ENCODE assay signal across 12 cellular contexts in the genomic region with DNA sequence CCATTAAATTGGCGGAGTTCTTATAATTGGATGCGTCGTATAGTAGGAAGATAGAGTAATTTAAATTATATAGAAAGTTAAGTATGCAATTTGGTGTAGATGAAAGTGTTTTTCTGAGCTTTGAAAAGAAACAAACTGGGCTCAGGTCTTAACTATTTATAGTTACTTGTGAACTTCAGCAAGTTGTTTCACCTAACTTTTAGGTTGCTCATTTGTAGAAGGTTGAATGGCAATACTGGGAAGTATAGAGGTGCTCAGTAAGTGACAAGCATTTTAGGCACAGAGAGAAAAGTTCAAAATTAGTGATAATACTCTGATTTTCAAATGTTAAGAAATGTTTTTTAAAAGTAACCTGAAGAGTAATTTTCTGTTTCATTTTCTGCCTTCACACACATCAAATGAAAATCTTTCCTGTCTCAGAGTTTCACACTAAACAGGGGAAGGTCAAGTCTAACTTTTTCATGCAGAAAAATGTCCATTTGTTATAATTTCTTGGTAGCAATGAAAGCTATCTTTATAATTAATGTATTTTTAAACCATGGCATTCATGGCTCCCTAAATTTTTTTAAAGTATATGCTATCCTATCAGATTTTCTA.
DNase-seq lines count a peak whose midpoint lies in the region; ATAC-seq and TF ChIP-seq lines count a peak whose summit lies in the region.
"Had no signal": no experiment of that assay in that cellular context is flagged by ENCODE, and none has a peak within 500 bp of the region (broad histone marks: within the 10 kb centered on the region; RNA-seq: fewer than 3 reads in every experiment).

No MANE protein-coding gene starts in this region.

- no peak overlapping the region for H3K9ac ChIP-seq in KMS-11

- H3K4me1 ChIP-seq in KMS-11 (ENCODE audit: low read depth, poor library complexity, severe bottlenecking), result peaks cover 15% of the 10 kb centered on the region
- H3K4me1 ChIP-seq: tibial nerve had no signal

- no peak overlapping the region for H3K27ac ChIP-seq in KMS-11
- H3K27ac ChIP-seq: tibial nerve had no signal

- no peaks in the 10 kb centered on the region for H3K27me3 ChIP-seq in KMS-11 (ENCODE audit: insufficient read depth, low read depth)
- H3K27me3 ChIP-seq: tibial nerve had no signal

- H4K20me1 ChIP-seq in KMS-11 (ENCODE audit: insufficient read depth), result no peaks in the 10 kb centered on the region

- ATAC-seq in GM18508 (IDR thresholded peaks at IDR 0.05; ENCODE audit: insufficient read depth, unreplicated experiment) (peak; percentile 52), GM19438 (IDR thresholded peaks at IDR 0.05; ENCODE audit: low read depth, unreplicated experiment) (peak; percentile 76), HG02870 (IDR thresholded peaks at IDR 0.05; ENCODE audit: unreplicated experiment) (peak; percentile 57)
- ATAC-seq: WTC11 had no signal

- no peaks in the 10 kb centered on the region for H3K36me3 ChIP-seq in KMS-11 (ENCODE audit: insufficient read depth)

- no peak overlapping the region for H2AFZ ChIP-seq in KMS-11 (ENCODE audit: low read depth)

- no peaks in the 10 kb centered on the region for H3K79me2 ChIP-seq in KMS-11 (ENCODE audit: insufficient read depth, low read depth)

- DNase-seq in middle frontal gyrus (ENCODE audit: extremely low spot score, low spot score) (no peak), NCI-H69 (lab: John Stamatoyannopoulos, UW) (no peak), NCI-H1048 (lab: John Stamatoyannopoulos, UW) (no peak), Ammon's horn (ENCODE audit: low spot score) (no peak)
- DNase-seq: mammary epithelial cell, NCI-H2171 had no signal

- no peak overlapping the region for H3K4me3 ChIP-seq in KMS-11 (IDR thresholded peaks at IDR 0.05; ENCODE audit: insufficient read depth, low read depth, low read length)
- H3K4me3 ChIP-seq: tibial nerve had no signal

- H3K4me2 ChIP-seq in KMS-11, result peak overlapping the region; percentile 37

- TF ChIP-seq CTCF in KMS-11 (conservative IDR thresholded peaks at IDR 0.05; ENCODE audit: low read depth, low read length), result no peak
